In genomic region chr1:54238353-54239040, GRCh38 we compare ENCODE assay signal across 23 cellular contexts. TPM values are rescaled to one million over a fixed set of nuclear protein-coding genes. Genes with fewer than 3 reads are reported as not detected.
DNase-seq lines count a peak whose midpoint lies in the region; ATAC-seq and TF ChIP-seq lines count a peak whose summit lies in the region.
"Had no signal": no experiment of that assay in that cellular context is flagged by ENCODE, and none has a peak within 500 bp of the region (broad histone marks: within the 10 kb centered on the region; RNA-seq: fewer than 3 reads in every experiment).

No MANE protein-coding gene starts in this region.

- H3K27ac ChIP-seq in Karpas-422 (ENCODE audit: low read length) (no peak overlapping the region), lower lobe of right lung (no peak overlapping the region), vagina (no peak overlapping the region), PC-9 (no peak overlapping the region)
- H3K27ac ChIP-seq: thyroid gland had no signal

- H3K9me3 ChIP-seq in Karpas-422 (ENCODE audit: low read length) (no peaks in the 10 kb centered on the region), lower lobe of right lung (no peaks in the 10 kb centered on the region), vagina (no peaks in the 10 kb centered on the region), PC-9 (ENCODE audit: insufficient read depth, low read depth) (no peaks in the 10 kb centered on the region)
- H3K9me3 ChIP-seq: gastroesophageal sphincter, thyroid gland had no signal

- no TSS peak for BruUV-seq in PC-9 (replicated peaks; lab: Mats Ljungman, UMichigan)

- H3K4me1 ChIP-seq in Karpas-422 (ENCODE audit: low read length) (no peaks in the 10 kb centered on the region), lower lobe of right lung (no peaks in the 10 kb centered on the region), vagina (no peaks in the 10 kb centered on the region), PC-9 (replicated peaks; ENCODE audit: insufficient read depth) (no peaks in the 10 kb centered on the region)
- H3K4me1 ChIP-seq: thyroid gland had no signal

- TF ChIP-seq CTCF in lower lobe of right lung (IDR thresholded peaks at IDR 0.05), result no peak
- TF ChIP-seq CTCF in vagina (IDR thresholded peaks at IDR 0.05), result no peak
- TF ChIP-seq CTCF in PC-9 (conservative IDR thresholded peaks at IDR 0.05), result no peak

- H2AFZ ChIP-seq in Karpas-422 (ENCODE audit: low read length) (no peak overlapping the region), PC-9 (no peak overlapping the region)

- H3K27me3 ChIP-seq in Karpas-422 (ENCODE audit: low read length) (no peaks in the 10 kb centered on the region), lower lobe of right lung (ENCODE audit: low read depth) (no peaks in the 10 kb centered on the region), vagina (no peaks in the 10 kb centered on the region), PC-9 (ENCODE audit: insufficient read depth, low read depth) (no peaks in the 10 kb centered on the region)
- H3K27me3 ChIP-seq: gastroesophageal sphincter, thyroid gland had no signal

- H3K36me3 ChIP-seq in Karpas-422 (ENCODE audit: insufficient read depth, low read length) (no peaks in the 10 kb centered on the region), lower lobe of right lung (peaks cover 66% of the 10 kb centered on the region), vagina (peaks cover 0 to 50% of the 10 kb centered on the region in 2 donors), PC-9 (ENCODE audit: low read depth) (no peaks in the 10 kb centered on the region)

- H3K4me3 ChIP-seq in Karpas-422 (ENCODE audit: low read length) (no peak overlapping the region), lower lobe of right lung (no peak overlapping the region), vagina (no peak overlapping the region), PC-9 (no peak overlapping the region)
- H3K4me3 ChIP-seq: coronary artery, gastroesophageal sphincter, smooth muscle cell, thyroid gland had no signal

- H3K4me2 ChIP-seq in Karpas-422 (ENCODE audit: low read depth, low read length, poor library complexity, severe bottlenecking) (no peak overlapping the region), PC-9 (no peak overlapping the region)
- H3K4me2 ChIP-seq: smooth muscle cell had no signal

- CTCF ChIA-PET in PC-9 (lab: Charles Lee), result no interaction called here

- H3F3A ChIP-seq in PC-9 (ENCODE audit: insufficient read depth, low read depth), result peaks cover 4% of the 10 kb centered on the region; the same call in 1 of the 2 replicates

- ATAC-seq in lower lobe of right lung, result peak; percentile 58 to 78
- ATAC-seq: gastroesophageal sphincter, HCT116 had no signal

- H3K9ac ChIP-seq in Karpas-422 (ENCODE audit: low read length), result no peak overlapping the region

- POLR2A ChIA-PET in PC-9 (lab: Charles Lee; ENCODE audit: unreplicated experiment), result no interaction called here

- DNase-seq in CD1c-positive myeloid dendritic cell (ENCODE audit: extremely low spot score) (peak; percentile 80), Karpas-422 (peak; percentile 52), SIG-M5 treated with dmso at 0.1 percent for 504 hours (lab: John Stamatoyannopoulos, UW; ENCODE audit: unreplicated experiment) (peak; percentile 93), lower lobe of right lung (peak; percentile 65), vagina (ENCODE audit: extremely low spot score in 2 of 2) (no peak), NCI-H2081 (lab: John Stamatoyannopoulos, UW) (no peak), PC-9 (no peak)
- DNase-seq: activated CD8-positive, alpha-beta memory T cell treated with anti-CD3 and anti-CD28 coated beads, Interleukin-2, amount 50 U/mL, for 48 hours; activated effector memory CD4-positive, alpha-beta T cell treated with anti-CD3 and anti-CD28 coated beads, Interleukin-2, amount 50 U/mL, for 16 hours; DMS53; endodermal cell; islet precursor cell; NCI-H146; NCI-H2171; NCI-H524; SHP77; stimulated activated CD4-positive, alpha-beta T cell treated with anti-CD3 and anti-CD28 coated beads, Interleukin-4, amount 100 ng/mL, for 24 hours; stimulated activated naive CD4-positive, alpha-beta T cell treated with Interleukin-2 at 50 U/mL for 16 hours; thyroid gland had no signal

- TF ChIP-seq POLR2A in vagina (IDR thresholded peaks at IDR 0.05), result no peak

- H3K79me2 ChIP-seq in Karpas-422 (ENCODE audit: low read length), result no peaks in the 10 kb centered on the region
- no peaks in the 10 kb centered on the region for H3K79me2 ChIP-seq in PC-9 (ENCODE audit: low read depth)

- intact Hi-C loops in lower lobe of right lung (cut with DNase I) (no loop called here), vagina (cut with DNase I) (no loop called here), PC-9 (cut with micrococcal nuclease; ENCODE audit: unreplicated experiment) (no loop called here)

- H3K9me2 ChIP-seq in Karpas-422 (replicated peaks; ENCODE audit: insufficient read depth, low read length) (no peaks in the 10 kb centered on the region), PC-9 (ENCODE audit: insufficient read depth) (no peaks in the 10 kb centered on the region)

- H4K20me1 ChIP-seq in Karpas-422 (ENCODE audit: insufficient read depth, low read depth, low read length), result no peaks in the 10 kb centered on the region
- H4K20me1 ChIP-seq in PC-9 (ENCODE audit: insufficient read depth), result no peaks in the 10 kb centered on the region

RNA-seq across cellular contexts. Expression of gene MRPL37, which starts 38.5 kb away (rescaled TPM):
- total RNA-seq in Karpas-422 (2014; rRNA removed; shearing (Covaris generic); ENCODE audit: low replicate concordance), result 80.1 and 91.3 TPM in 2 replicates
- total RNA-seq in lower lobe of right lung, result 41.8 TPM
- total RNA-seq in vagina, result 45.9 TPM
- total RNA-seq in PC-9 (2021), result 180 and 198 TPM in 2 replicates

RNA-seq across cellular contexts. Expression of gene CYB5RL, which starts 38.7 kb away (rescaled TPM):
- total RNA-seq in Karpas-422 (2014; rRNA removed; shearing (Covaris generic); ENCODE audit: low replicate concordance), result 6.1 and 7.9 TPM in 2 replicates
- total RNA-seq in lower lobe of right lung (9.0 TPM), vagina (3.7 TPM), PC-9 (2021) (6.5 and 6.7 TPM in 2 replicates)

Comparison
In these comparisons a context has a peak if more than half of its experiments do, and no peak if none do; other contexts are left out.
1. DNase-seq: peak in CD1c-positive myeloid dendritic cell (single experiment), Karpas-422 (single experiment), SIG-M5 treated with dmso at 0.1 percent for 504 hours (single experiment) and lower lobe of right lung (single experiment); none in vagina (0 of 2), NCI-H2081 (0 of 2) and PC-9 (0 of 2).